9 cellular contexts compared by ENCODE assay signal in genomic region chr16:982152-983043, GRCh38. TPM values are rescaled to one million over a fixed set of nuclear protein-coding genes. Genes with fewer than 3 reads are reported as not detected.
DNase-seq lines count a peak whose midpoint lies in the region; ATAC-seq and TF ChIP-seq lines count a peak whose summit lies in the region.
"Had no signal": no experiment of that assay in that cellular context is flagged by ENCODE, and none has a peak within 500 bp of the region (broad histone marks: within the 10 kb centered on the region; RNA-seq: fewer than 3 reads in every experiment).

No MANE protein-coding gene starts in this region.

- H3K14ac ChIP-seq in IMR-90 (replicated peaks; ENCODE audit: low read depth, low read length), result no peak overlapping the region

- H3K27me3 ChIP-seq in BLaER1 treated with 17β-estradiol and CSF1 and Interleukin-3, amounts not matched to agents 10 nM and 100 nM, result peaks cover 85 to 100% (median 97%) of the 10 kb centered on the region in 11 experiments
- H3K27me3 ChIP-seq in IMR-90 (ENCODE audit: control insufficient read depth, insufficient read depth, low read length), result peaks cover 84% of the 10 kb centered on the region
- peaks cover 11% of the 10 kb centered on the region for H3K27me3 ChIP-seq in neuron (ENCODE audit: insufficient read depth, low read length)
- H3K27me3 ChIP-seq in GM23248 (replicated peaks; ENCODE audit: insufficient read depth), result peaks cover 4% of the 10 kb centered on the region; the same call in 1 of the 2 replicates

- no peak overlapping the region for H2BK20ac ChIP-seq in IMR-90 (ENCODE audit: low read depth, low read length)

- no peaks in the 10 kb centered on the region for H3K79me1 ChIP-seq in IMR-90 (ENCODE audit: low read depth in 1 of 2, low read length in 2 of 2)

- H2AK9ac ChIP-seq in IMR-90 (replicated peaks; ENCODE audit: low read depth, low read length, poor library complexity), result no peak overlapping the region

- no peaks in the 10 kb centered on the region for H3K36me3 ChIP-seq in BLaER1 treated with 17β-estradiol and CSF1 and Interleukin-3, amounts not matched to agents 10 nM and 100 nM
- H3K36me3 ChIP-seq in IMR-90 (ENCODE audit: control insufficient read depth, insufficient read depth, low read length) (no peaks in the 10 kb centered on the region), neuron (ENCODE audit: insufficient read depth, low read length) (peaks cover 12% of the 10 kb centered on the region), GM23248 (ENCODE audit: low read depth) (no peaks in the 10 kb centered on the region)

- H3K9me2 ChIP-seq in GM23248 (ENCODE audit: insufficient read depth), result no peaks in the 10 kb centered on the region

- no peak overlapping the region for H4K5ac ChIP-seq in IMR-90 (ENCODE audit: low read depth, low read length)

- intact Hi-C loops in IMR-90 (cut with micrococcal nuclease), result loop anchor here (5.0 kb wide), 1 partner anchor 270 kb away; no protein-coding TSS in a partner anchor
- intact Hi-C loops in posterior vena cava (cut with DNase I), result no loop called here

- H3K4ac ChIP-seq in IMR-90 (ENCODE audit: low read depth, low read length), result no peak overlapping the region

- H2BK120ac ChIP-seq in IMR-90 (ENCODE audit: low read depth, low read length), result no peak overlapping the region

- in situ Hi-C loops in IMR-90 (cut with MboI; ENCODE audit: low sequenced_read_pairs), result no loop called here
- in situ Hi-C loops in GM23248 (cut with MboI), result no loop called here

- H2BK5ac ChIP-seq in IMR-90 (ENCODE audit: low read depth, low read length, poor library complexity, severe bottlenecking), result no peak overlapping the region

- WGBS in IMR-90 (ENCODE audit: extremely low coverage in 2 of 2, insufficient read length in 1 of 2), 2 experiments, result 2% methylated on average over 31 of the region's 76 CpGs; no CpG with 5 or more reads in 1 of the 2 experiments
- 13 to 19% methylated on average over 41 to 63 of the region's 76 CpGs for WGBS in GM23248 (ENCODE audit: low coverage in 1 of 2, low lambda C conversion rate in 2 of 2, missing lambda C conversion rate in 2 of 2), 2 experiments

- H3K9me3 ChIP-seq in BLaER1 treated with 17β-estradiol and CSF1 and Interleukin-3, amounts not matched to agents 10 nM and 100 nM (replicated peaks in 1 of 11), result no peaks in the 10 kb centered on the region
- H3K9me3 ChIP-seq in IMR-90 (ENCODE audit: control insufficient read depth, insufficient read depth, low read length), result no peaks in the 10 kb centered on the region
- no peaks in the 10 kb centered on the region for H3K9me3 ChIP-seq in neuron (ENCODE audit: low read length)
- no peaks in the 10 kb centered on the region for H3K9me3 ChIP-seq in GM23248 (ENCODE audit: low read depth)

- no peak for TF ChIP-seq POLR2A in IMR-90 (IDR thresholded peaks at IDR 0.05; ENCODE audit: low read depth, low read length)

- TF ChIP-seq CTCF in IMR-90 (conservative IDR thresholded peaks at IDR 0.05; ENCODE audit: low read depth, low read length), result no peak

- no peak overlapping the region for H4K91ac ChIP-seq in IMR-90 (ENCODE audit: insufficient read depth, low read depth, low read length)

- peak overlapping the region; percentile 72 to 98 (median 95) for H3K4me2 ChIP-seq in BLaER1 treated with 17β-estradiol and CSF1 and Interleukin-3, amounts not matched to agents 10 nM and 100 nM
- H3K4me2 ChIP-seq in IMR-90 (ENCODE audit: low read depth, low read length), result no peak overlapping the region; the same call in 1 of the 2 replicates
- no peak overlapping the region for H3K4me2 ChIP-seq in GM23248 (ENCODE audit: unreplicated experiment)

- no peak overlapping the region for H2BK15ac ChIP-seq in IMR-90 (ENCODE audit: low read depth, low read length)

- H4K20me1 ChIP-seq in BLaER1 treated with 17β-estradiol and CSF1 and Interleukin-3, amounts not matched to agents 10 nM and 100 nM, result peaks cover 0 to 86% (median 51%) of the 10 kb centered on the region in 11 experiments; a peak in 18 of 22 replicates
- H4K20me1 ChIP-seq in IMR-90 (ENCODE audit: insufficient read depth, low read length), result no peaks in the 10 kb centered on the region; the same call in 1 of the 2 replicates
- no peaks in the 10 kb centered on the region for H4K20me1 ChIP-seq in GM23248 (ENCODE audit: insufficient read depth)

- H3K9ac ChIP-seq in BLaER1 treated with 17β-estradiol and CSF1 and Interleukin-3, amounts not matched to agents 10 nM and 100 nM, result peak overlapping the region in 2 of 11 experiments; percentile 42 to 54; a peak in 2 of 22 replicates
- no peak overlapping the region for H3K9ac ChIP-seq in IMR-90 (ENCODE audit: low read depth, low read length)
- H3K9ac ChIP-seq in GM23248, result no peak overlapping the region

- dilution Hi-C loops in IMR-90 (cut with HindIII; ENCODE audit: low sequenced_read_pairs, unreplicated experiment), result no loop called here

- H4K8ac ChIP-seq in IMR-90 (ENCODE audit: low read depth in 2 of 2, low read length in 2 of 2), result no peak overlapping the region

- peak overlapping the region; percentile 32 for H2AFZ ChIP-seq in IMR-90 (replicated peaks; ENCODE audit: low read length, poor library complexity)
- H2AFZ ChIP-seq in neuron (ENCODE audit: low read depth, low read length), result no peak overlapping the region
- H2AFZ ChIP-seq in GM23248, result no peak overlapping the region

- ATAC-seq in IMR-90 (ENCODE audit: low read depth), result no peak
- ATAC-seq in HG02610 (IDR thresholded peaks at IDR 0.05; ENCODE audit: unreplicated experiment), result no peak

- peak overlapping the region; percentile 53 to 71 (median 61); a peak in 19 of 20 replicates for H3K4me3 ChIP-seq in BLaER1 treated with 17β-estradiol and CSF1 and Interleukin-3, amounts not matched to agents 10 nM and 100 nM
- H3K4me3 ChIP-seq in IMR-90 (ENCODE audit: insufficient read depth, low read depth, low read length) (no peak overlapping the region), neuron (ENCODE audit: low read length) (peak overlapping the region; percentile 47), GM23248 (no peak overlapping the region)

- no peak overlapping the region for H3K56ac ChIP-seq in IMR-90 (ENCODE audit: extremely low read depth, insufficient read depth, low read length)

- no peak for TF ChIP-seq RAD21 in IMR-90 (IDR thresholded peaks at IDR 0.05; ENCODE audit: low read length)

- POLR2A ChIA-PET in IMR-90 (lab: Charles Lee; ENCODE audit: unreplicated experiment), result no interaction called here

- no peaks in the 10 kb centered on the region for H3K79me2 ChIP-seq in GM23248 (ENCODE audit: insufficient read depth)

- H3K9me1 ChIP-seq in IMR-90 (ENCODE audit: insufficient read depth, low read length), result no peaks in the 10 kb centered on the region; the same call in 1 of the 2 replicates

- H2AK5ac ChIP-seq in IMR-90 (ENCODE audit: low read depth, low read length), result no peak overlapping the region

- H3K18ac ChIP-seq in IMR-90 (ENCODE audit: low read depth, low read length), result no peak overlapping the region

- H3K4me1 ChIP-seq in BLaER1 treated with 17β-estradiol and CSF1 and Interleukin-3, amounts not matched to agents 10 nM and 100 nM, result peaks cover 11 to 51% (median 37%) of the 10 kb centered on the region in 10 experiments; a peak in 19 of 20 replicates
- H3K4me1 ChIP-seq in IMR-90 (ENCODE audit: control insufficient read depth, insufficient read depth, low read length) (no peaks in the 10 kb centered on the region), neuron (ENCODE audit: insufficient read depth, low read length) (peaks cover 37% of the 10 kb centered on the region), GM23248 (ENCODE audit: insufficient read depth) (no peaks in the 10 kb centered on the region)

- no peak overlapping the region for H3K23ac ChIP-seq in IMR-90 (ENCODE audit: low read depth, low read length)

- CTCF ChIA-PET in IMR-90 (lab: Yijun Ruan, JAX), result no interaction called here

- H3F3A ChIP-seq in GM23248 (ENCODE audit: insufficient read depth), result no peaks in the 10 kb centered on the region

- H3K27ac ChIP-seq in BLaER1 treated with 17β-estradiol and CSF1 and Interleukin-3, amounts not matched to agents 10 nM and 100 nM, result no peak overlapping the region
- H3K27ac ChIP-seq in IMR-90 (ENCODE audit: insufficient read depth, low read length) (no peak overlapping the region), GM23248 (no peak overlapping the region)

- no peak for DNase-seq in IMR-90
- peak; percentile 20 for DNase-seq in dermis blood vessel endothelial cell
- DNase-seq in GM23248, result no peak
- DNase-seq in posterior vena cava (ENCODE audit: low spot score), result no peak
- DNase-seq in hepatic stellate cell (ENCODE audit: low spot score), result no peak
- DNase-seq: GDM1 had no signal

- BruUV-seq in IMR-90 (replicated peaks; lab: Mats Ljungman, UMichigan), result no TSS peak

TF ChIP-seq in IMR-90, 13 proteins besides CTCF, POLR2A, EP300 and RAD21:
- no peak for TF ChIP-seq MXI1 (IDR thresholded peaks at IDR 0.05; ENCODE audit: borderline replicate concordance, low read depth, low read length)
- TF ChIP-seq FOS (IDR thresholded peaks at IDR 0.05; ENCODE audit: low read depth, low read length), result no peak
- no peak for TF ChIP-seq MAZ (IDR thresholded peaks at IDR 0.05; ENCODE audit: borderline replicate concordance, low read depth, low read length)

RNA-seq across cellular contexts. Expression of gene SOX8, which starts 0.8 kb away (rescaled TPM):
- under 0.01 TPM in 2 replicates for total RNA-seq in IMR-90 (2012; rRNA removed)
- polyA plus RNA-seq in IMR-90 (2012; rRNA removed), result 0.26 and 0.27 TPM in 2 replicates
- 0.15 and 0.22 TPM in 2 replicates for polyA plus RNA-seq in IMR-90 (2012; cell fraction: cytosol; rRNA removed)
- 1.9 and 2.9 TPM in 2 replicates for polyA plus RNA-seq in IMR-90 (2012; cell fraction: nucleus; rRNA removed; ENCODE audit: low replicate concordance)
- total RNA-seq in dermis blood vessel endothelial cell, result 0.33 and 0.85 TPM in 2 replicates
- 0.43 and 0.89 TPM in 2 replicates for total RNA-seq in GM23248 (2014; rRNA removed; shearing (Covaris generic))
- 0.08 and 0.15 TPM in 2 replicates for polyA plus RNA-seq in GM23248 (2016; fragmentation: Nextera tagmentation; extraction: Ambion mirVana)
- under 1 TPM; 0.71 to 0.79 TPM for total RNA-seq in posterior vena cava

RNA-seq across cellular contexts. Expression of gene LMF1, which starts 11.6 kb away (rescaled TPM):
- total RNA-seq in IMR-90 (2012; rRNA removed) (6.7 and 13.1 TPM in 2 replicates), dermis blood vessel endothelial cell (14.2 and 14.6 TPM in 2 replicates), posterior vena cava (10 to 100 TPM; 16.4 to 21.8 TPM)
- polyA plus RNA-seq in IMR-90 (2012; rRNA removed) (7.7 and 11.0 TPM in 2 replicates), GM23248 (2016; fragmentation: Nextera tagmentation; extraction: Ambion mirVana) (23.1 and 24.6 TPM in 2 replicates)
- 11.9 and 15.1 TPM in 2 replicates for polyA plus RNA-seq in IMR-90 (2012; cell fraction: cytosol; rRNA removed)
- polyA plus RNA-seq in IMR-90 (2012; cell fraction: nucleus; rRNA removed; ENCODE audit: low replicate concordance), result 17.8 and 49.9 TPM in 2 replicates
- 37.8 and 53.0 TPM in 2 replicates for total RNA-seq in GM23248 (2014; rRNA removed; shearing (Covaris generic))

Comparison
In these comparisons a context has a peak if more than half of its experiments do, and no peak if none do; other contexts are left out.
1. H3K4me2 ChIP-seq: peak in BLaER1 treated with 17β-estradiol and CSF1 and Interleukin-3, amounts not matched to agents 10 nM and 100 nM (11 of 11); none in IMR-90 (single experiment) and GM23248 (single experiment).
2. H3K4me3 ChIP-seq: peak in BLaER1 treated with 17β-estradiol and CSF1 and Interleukin-3, amounts not matched to agents 10 nM and 100 nM (10 of 10) and neuron (single experiment); none in IMR-90 (single experiment) and GM23248 (single experiment).